Comparison of ENCODE assay signal across 1 cellular context in genomic region chr2:85436836-85437487, GRCh38.
TF ChIP-seq lines count a peak whose summit lies in the region.

No MANE protein-coding gene starts in this region.

TF ChIP-seq in IMR-90, 13 proteins besides CTCF, POLR2A, EP300 and RAD21:
- no peak for TF ChIP-seq USF2 (IDR thresholded peaks at IDR 0.05; ENCODE audit: low read depth, low read length)
- no peak for TF ChIP-seq NFE2L2 (IDR thresholded peaks at IDR 0.05; ENCODE audit: low read depth, low read length)
- no peak for TF ChIP-seq RCOR1 (IDR thresholded peaks at IDR 0.05; ENCODE audit: insufficient replicate concordance, low read length)
- TF ChIP-seq MAZ (IDR thresholded peaks at IDR 0.05; ENCODE audit: borderline replicate concordance, low read depth, low read length): no peak
- TF ChIP-seq MXI1 (IDR thresholded peaks at IDR 0.05; ENCODE audit: borderline replicate concordance, low read depth, low read length): no peak
- TF ChIP-seq ELK1 (IDR thresholded peaks at IDR 0.05; ENCODE audit: borderline replicate concordance, low read depth, low read length): no peak
- no peak for TF ChIP-seq CEBPB (IDR thresholded peaks at IDR 0.05; ENCODE audit: low read depth, low read length)
- no peak for TF ChIP-seq MAFK (IDR thresholded peaks at IDR 0.05; ENCODE audit: low read depth, low read length)
